ENCODE assay signal across 13 cellular contexts in genomic region chr1:155013632-155014031, GRCh38. TPM values are rescaled to one million over a fixed set of nuclear protein-coding genes. Genes with fewer than 3 reads are reported as not detected.
DNase-seq lines count a peak whose midpoint lies in the region; ATAC-seq lines count a peak whose summit lies in the region.
"Had no signal": no experiment of that assay in that cellular context is flagged by ENCODE, and none has a peak within 500 bp of the region (broad histone marks: within the 10 kb centered on the region; RNA-seq: fewer than 3 reads in every experiment).

No MANE protein-coding gene starts in this region.

- peak; percentile 56 for DNase-seq in activated CD4-positive, alpha-beta T cell treated with anti-CD3 and anti-CD28 coated beads for 36 hours
- no peak for DNase-seq in activated CD4-positive, alpha-beta T cell treated with anti-CD3 and anti-CD28 coated beads for 48 hours
- DNase-seq in T-helper 9 cell (peak; percentile 47), H7 (no peak), DMS53 (lab: John Stamatoyannopoulos, UW) (no peak)
- DNase-seq in effector memory CD8-positive, alpha-beta T cell, result no peak
- DNase-seq: NCI-H226 had no signal

- no peak for ATAC-seq in activated CD4-positive, alpha-beta T cell treated with anti-CD3 and anti-CD28 coated beads for 36 hours
- no peak for ATAC-seq in effector memory CD8-positive, alpha-beta T cell (replicated peaks)
- no peak for ATAC-seq in stimulated activated memory B cell treated with anti-CD40 and anti-IgM and Interleukin-4, amounts not matched to agents 10 μg/mL and 1 μg/mL and 100 μg/mL, for 72 hours
- ATAC-seq in GM18909 (IDR thresholded peaks at IDR 0.05; ENCODE audit: poor library complexity, unreplicated experiment), result no peak
- ATAC-seq: gastroesophageal sphincter had no signal

- peaks cover 64% of the 10 kb centered on the region for H3K4me1 Mint-ChIP-seq in activated CD4-positive, alpha-beta T cell treated with anti-CD3 and anti-CD28 coated beads for 36 hours
- peaks cover 38 to 59% of the 10 kb centered on the region in 2 donors for H3K4me1 Mint-ChIP-seq in effector memory CD8-positive, alpha-beta T cell (ENCODE audit: low read depth in 2 of 2)
- peaks cover 80% of the 10 kb centered on the region for H3K4me1 Mint-ChIP-seq in stimulated activated memory B cell treated with anti-CD40 and anti-IgM and Interleukin-4, amounts not matched to agents 10 μg/mL and 1 μg/mL and 100 μg/mL, for 72 hours

- peaks cover 7% of the 10 kb centered on the region for H3K36me3 ChIP-seq in H7 (replicated peaks; ENCODE audit: control insufficient read depth, insufficient read depth, low read length)

- POLR2A ChIA-PET in activated CD4-positive, alpha-beta T cell treated with anti-CD3 and anti-CD28 coated beads for 36 hours (lab: Charles Lee), result interaction anchor here (0.8 kb wide), 1 partner anchor 1355 kb away, joined by 4 read pairs; no protein-coding TSS in a partner anchor

- no peaks in the 10 kb centered on the region for H3K9me3 Mint-ChIP-seq in activated CD4-positive, alpha-beta T cell treated with anti-CD3 and anti-CD28 coated beads for 36 hours (ENCODE audit: low read depth)
- H3K9me3 Mint-ChIP-seq in effector memory CD8-positive, alpha-beta T cell, result no peaks in the 10 kb centered on the region
- H3K9me3 Mint-ChIP-seq in stimulated activated memory B cell treated with anti-CD40 and anti-IgM and Interleukin-4, amounts not matched to agents 10 μg/mL and 1 μg/mL and 100 μg/mL, for 72 hours, result no peaks in the 10 kb centered on the region

- H3K4me3 ChIP-seq in H7 (ENCODE audit: insufficient read depth, low read depth, low read length), result no peak overlapping the region
- H3K4me3 ChIP-seq: gastroesophageal sphincter, lung had no signal

- H3K27ac Mint-ChIP-seq in activated CD4-positive, alpha-beta T cell treated with anti-CD3 and anti-CD28 coated beads for 36 hours, result peak overlapping the region; percentile 73
- peak overlapping the region; percentile 74 to 83 for H3K27ac Mint-ChIP-seq in effector memory CD8-positive, alpha-beta T cell
- peak overlapping the region; percentile 76 for H3K27ac Mint-ChIP-seq in stimulated activated memory B cell treated with anti-CD40 and anti-IgM and Interleukin-4, amounts not matched to agents 10 μg/mL and 1 μg/mL and 100 μg/mL, for 72 hours

- no peaks in the 10 kb centered on the region for H3K27me3 ChIP-seq in H7 (ENCODE audit: control insufficient read depth, insufficient read depth, low read length)
- H3K27me3 ChIP-seq: gastroesophageal sphincter had no signal

- CTCF ChIA-PET in activated CD4-positive, alpha-beta T cell treated with anti-CD3 and anti-CD28 coated beads for 36 hours (lab: Charles Lee), result interaction anchor here (0.6 to 6.1 kb wide), 4 partner anchors 13 to 48 kb away, joined by 3 to 86 read pairs (median 5); partner anchors contain the start of genes LENEP and ZBTB7B

- peak overlapping the region; percentile 99 for H3K4me3 Mint-ChIP-seq in activated CD4-positive, alpha-beta T cell treated with anti-CD3 and anti-CD28 coated beads for 36 hours
- H3K4me3 Mint-ChIP-seq in effector memory CD8-positive, alpha-beta T cell, result peak overlapping the region; percentile 41 to 64
- no peak overlapping the region for H3K4me3 Mint-ChIP-seq in stimulated activated memory B cell treated with anti-CD40 and anti-IgM and Interleukin-4, amounts not matched to agents 10 μg/mL and 1 μg/mL and 100 μg/mL, for 72 hours

- intact Hi-C loops in activated CD4-positive, alpha-beta T cell treated with anti-CD3 and anti-CD28 coated beads for 36 hours (cut with DNase I, micrococcal nuclease), result no loop called here

- H3K36me3 Mint-ChIP-seq in activated CD4-positive, alpha-beta T cell treated with anti-CD3 and anti-CD28 coated beads for 36 hours (ENCODE audit: low read depth), result peaks cover 65% of the 10 kb centered on the region
- H3K36me3 Mint-ChIP-seq in effector memory CD8-positive, alpha-beta T cell (ENCODE audit: insufficient read depth), result peaks cover 5% of the 10 kb centered on the region
- peaks cover 17% of the 10 kb centered on the region for H3K36me3 Mint-ChIP-seq in stimulated activated memory B cell treated with anti-CD40 and anti-IgM and Interleukin-4, amounts not matched to agents 10 μg/mL and 1 μg/mL and 100 μg/mL, for 72 hours

- no peaks in the 10 kb centered on the region for H3K27me3 Mint-ChIP-seq in activated CD4-positive, alpha-beta T cell treated with anti-CD3 and anti-CD28 coated beads for 36 hours
- H3K27me3 Mint-ChIP-seq in effector memory CD8-positive, alpha-beta T cell, result no peaks in the 10 kb centered on the region
- H3K27me3 Mint-ChIP-seq in stimulated activated memory B cell treated with anti-CD40 and anti-IgM and Interleukin-4, amounts not matched to agents 10 μg/mL and 1 μg/mL and 100 μg/mL, for 72 hours, result no peaks in the 10 kb centered on the region

RNA-seq across cellular contexts. Expression of gene ZBTB7B, which starts 11.0 kb away (rescaled TPM):
- 100 to 1,000 TPM in 1 of 2 experiments, 10 to 100 TPM in 1; 94.0 to 105 TPM for total RNA-seq in activated CD4-positive, alpha-beta T cell treated with anti-CD3 and anti-CD28 coated beads for 36 hours
- 39.2 and 40.6 TPM in 2 replicates for total RNA-seq in H7 (2014; rRNA removed; shearing (Covaris generic))

RNA-seq across cellular contexts. Expression of gene DCST2, which starts 19.9 kb away (rescaled TPM):
- total RNA-seq in activated CD4-positive, alpha-beta T cell treated with anti-CD3 and anti-CD28 coated beads for 36 hours, result under 1 TPM; 0.46 to 0.67 TPM
- 0.31 and 1.5 TPM in 2 replicates for total RNA-seq in H7 (2014; rRNA removed; shearing (Covaris generic))

RNA-seq across cellular contexts. Expression of gene DCST1, which starts 20.0 kb away (rescaled TPM):
- not detected for total RNA-seq in activated CD4-positive, alpha-beta T cell treated with anti-CD3 and anti-CD28 coated beads for 36 hours
- total RNA-seq in H7 (2014; rRNA removed; shearing (Covaris generic)), result not detected in 2 replicates
- total RNA-seq: A172, chondrocyte, gastroesophageal sphincter had no signal

RNA-seq across cellular contexts. Expression of gene LENEP, which starts 20.2 kb away (rescaled TPM):
- total RNA-seq in activated CD4-positive, alpha-beta T cell treated with anti-CD3 and anti-CD28 coated beads for 36 hours, result under 1 TPM; 0.79 to 0.80 TPM
- 0.21 and 1.00 TPM in 2 replicates for total RNA-seq in H7 (2014; rRNA removed; shearing (Covaris generic))
- total RNA-seq: A172, gastroesophageal sphincter had no signal

RNA-seq across cellular contexts. Expression of gene FLAD1, which starts 30.5 kb away (rescaled TPM):
- total RNA-seq in activated CD4-positive, alpha-beta T cell treated with anti-CD3 and anti-CD28 coated beads for 36 hours, result 10 to 100 TPM; 38.0 to 42.4 TPM
- 152 and 177 TPM in 2 replicates for total RNA-seq in H7 (2014; rRNA removed; shearing (Covaris generic))

Comparison
In these comparisons a context has a peak if more than half of its experiments do, and no peak if none do; other contexts are left out.
1. DNase-seq: peak in activated CD4-positive, alpha-beta T cell treated with anti-CD3 and anti-CD28 coated beads for 36 hours (single experiment) and T-helper 9 cell (single experiment); none in activated CD4-positive, alpha-beta T cell treated with anti-CD3 and anti-CD28 coated beads for 48 hours (single experiment), effector memory CD8-positive, alpha-beta T cell (0 of 3), H7 (single experiment) and DMS53 (single experiment).
2. Peak in every context shown above with its lines, with median percentiles within 50 percentile points of each other: H3K27ac Mint-ChIP-seq.